19 cellular contexts compared by ENCODE assay signal in genomic region chr9:98856982-98857381, GRCh38.
"Had no signal": no experiment of that assay in that cellular context is flagged by ENCODE, and none has a peak within 500 bp of the region (broad histone marks: within the 10 kb centered on the region; RNA-seq: fewer than 3 reads in every experiment).

No MANE protein-coding gene starts in this region.

- H3K36me3 ChIP-seq: colonic mucosa, esophagus muscularis mucosa, gastrocnemius medialis, heart right ventricle, pancreas, tibial artery, uterus had no signal

- H3K9me3 ChIP-seq: colonic mucosa, esophagus muscularis mucosa, pancreas, tibial artery, uterus had no signal

- H3K9me3 Mint-ChIP-seq: T-helper 2 cell treated with Interferon-gamma antibody and Interleukin-4, amounts not matched to agents 5 μg/mL and 100 μg/mL, for 36 hours had no signal

- H3K4me3 ChIP-seq: colonic mucosa, esophagus muscularis mucosa, gastrocnemius medialis, heart right ventricle, pancreas, tibial artery, uterus had no signal

- H3K4me1 Mint-ChIP-seq: naive thymus-derived CD8-positive, alpha-beta T cell had no signal

- H3K27ac ChIP-seq: colonic mucosa, esophagus muscularis mucosa, gastrocnemius medialis, heart right ventricle, pancreas, tibial artery, uterus had no signal

- H3K27ac Mint-ChIP-seq: activated naive CD4-positive, alpha-beta T cell treated with anti-CD3 and anti-CD28 coated beads for 36 hours; activated naive CD8-positive, alpha-beta T cell treated with anti-CD3 and anti-CD28 coated beads, Interleukin-2, amount 50 U/mL, for 24 hours; activated T-helper 2 cell treated with anti-CD3 and anti-CD28 coated beads, Interferon-gamma antibody, Interleukin-2, Interleukin-4, amounts not matched to agents 10 μg/mL and 5 μg/mL and 100 μg/mL, durations not matched to agents 14 hours and 24 hours and 36 hours; naive thymus-derived CD8-positive, alpha-beta T cell; stimulated activated naive B cell treated with anti-CD40 and anti-IgM and Interleukin-4, amounts not matched to agents 10 μg/mL and 1 μg/mL and 100 μg/mL, for 72 hours; T-helper 2 cell treated with Interferon-gamma antibody and Interleukin-4, amounts not matched to agents 5 μg/mL and 100 μg/mL, for 36 hours had no signal

- ATAC-seq: activated CD4-positive, CD25-positive, alpha-beta regulatory T cell treated with anti-CD3 and anti-CD28 coated beads, Interleukin-2, amount 50 U/mL, for 24 hours; activated naive CD8-positive, alpha-beta T cell treated with anti-CD3 and anti-CD28 coated beads, Interleukin-2, amount 50 U/mL, for 24 hours; gastrocnemius medialis; heart right ventricle; left lobe of liver; naive thymus-derived CD8-positive, alpha-beta T cell; pancreas; stimulated activated naive B cell treated with anti-CD40 and anti-IgM and Interleukin-4, amounts not matched to agents 10 μg/mL and 1 μg/mL and 100 μg/mL, for 72 hours had no signal

- H3K27me3 ChIP-seq: colonic mucosa, esophagus muscularis mucosa, gastrocnemius medialis, heart right ventricle, pancreas, tibial artery, uterus had no signal

- H3K4me1 ChIP-seq: colonic mucosa, pancreas, uterus had no signal

- H3K4me3 Mint-ChIP-seq: activated naive CD4-positive, alpha-beta T cell treated with anti-CD3 and anti-CD28 coated beads for 36 hours; activated naive CD8-positive, alpha-beta T cell treated with anti-CD3 and anti-CD28 coated beads, Interleukin-2, amount 50 U/mL, for 24 hours; naive thymus-derived CD8-positive, alpha-beta T cell; stimulated activated naive B cell treated with anti-CD40 and anti-IgM and Interleukin-4, amounts not matched to agents 10 μg/mL and 1 μg/mL and 100 μg/mL, for 72 hours; T-helper 2 cell treated with Interferon-gamma antibody and Interleukin-4, amounts not matched to agents 5 μg/mL and 100 μg/mL, for 36 hours had no signal

- DNase-seq: activated CD4-positive, alpha-beta T cell treated with anti-CD3 and anti-CD28 coated beads, Interleukin-2, amount 50 U/mL, for 4 hours; activated naive CD4-positive, alpha-beta T cell treated with anti-CD3 and anti-CD28 coated beads for 36 hours; activated naive CD8-positive, alpha-beta T cell treated with anti-CD3 and anti-CD28 coated beads, Interleukin-2, amount 50 U/mL, for 24 hours; activated T-cell treated with anti-CD3 and anti-CD28 coated beads for 4 hours; caudate nucleus; colonic mucosa; gastrocnemius medialis; heart right ventricle; mammary epithelial cell; naive thymus-derived CD8-positive, alpha-beta T cell; pancreas; stimulated activated naive B cell treated with anti-CD40 and anti-IgM and Interleukin-4, amounts not matched to agents 10 μg/mL and 1 μg/mL and 100 μg/mL, for 72 hours; tibial artery; uterus had no signal
